26 cellular contexts compared by ENCODE assay signal in the genomic region with DNA sequence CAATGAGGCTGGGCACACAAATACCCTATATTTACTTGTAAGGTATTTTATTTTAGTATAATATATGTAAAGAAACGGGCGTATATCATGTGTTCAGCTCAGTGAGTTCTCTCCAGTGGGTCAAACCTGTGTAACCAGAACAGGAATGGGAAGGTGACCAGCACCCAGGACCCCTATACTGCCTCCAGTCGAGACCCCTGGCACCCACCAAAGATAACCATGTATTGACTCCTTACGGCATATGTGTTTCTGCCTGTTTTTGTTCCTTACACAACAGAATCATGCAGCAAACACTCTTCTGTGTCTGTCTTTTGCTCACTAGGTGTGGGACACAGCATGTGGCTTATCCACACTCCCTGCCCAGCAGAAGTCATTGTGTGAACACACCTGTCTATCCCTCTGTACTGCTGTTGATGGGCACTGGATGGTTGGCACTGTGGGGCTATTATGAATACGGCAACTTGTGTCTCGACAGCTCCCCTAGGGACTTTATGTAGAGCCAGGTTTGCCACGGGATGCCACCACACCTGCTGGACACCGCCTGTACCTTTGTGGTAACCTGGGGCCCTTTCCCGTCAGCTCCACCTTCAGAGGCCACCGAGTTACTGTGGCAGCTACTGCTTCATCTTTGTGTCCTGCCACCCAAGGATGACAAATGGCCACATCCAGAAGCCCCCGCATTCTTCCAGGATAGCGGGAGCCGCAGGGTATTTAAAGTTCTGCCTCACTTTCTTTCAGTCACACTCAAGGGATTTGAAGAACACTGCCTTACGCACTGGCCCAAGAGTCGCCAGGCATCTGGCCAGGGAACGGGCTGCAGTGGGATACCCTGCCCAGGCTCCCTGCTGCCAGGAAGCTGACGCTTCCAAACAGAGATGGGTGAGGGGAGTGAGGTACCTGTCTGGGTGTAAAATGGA. TPM values are rescaled to one million over a fixed set of nuclear protein-coding genes. Genes with fewer than 3 reads are reported as not detected.
DNase-seq lines count a peak whose midpoint lies in the region; ATAC-seq and TF ChIP-seq lines count a peak whose summit lies in the region.
"Had no signal": no experiment of that assay in that cellular context is flagged by ENCODE, and none has a peak within 500 bp of the region (broad histone marks: within the 10 kb centered on the region; RNA-seq: fewer than 3 reads in every experiment).

No MANE protein-coding gene starts in this region.

- no peak for TF ChIP-seq CTCF in colonic mucosa (IDR thresholded peaks at IDR 0.05)

- H3K9ac ChIP-seq in colonic mucosa (ENCODE audit: low read depth in 2 of 2, low read length in 2 of 2): no peak overlapping the region

- no peak overlapping the region for H3K27ac ChIP-seq in colonic mucosa
- H3K27ac ChIP-seq: SJCRH30 had no signal

- H3K4me3 ChIP-seq in colonic mucosa: no peak overlapping the region
- H3K4me3 ChIP-seq: GM23338, HAP-1, MG63, SJCRH30 had no signal

- no peaks in the 10 kb centered on the region for H3K27me3 ChIP-seq in colonic mucosa
- H3K27me3 ChIP-seq: MG63, SJCRH30 had no signal

- peaks cover 7% of the 10 kb centered on the region for H3K4me1 ChIP-seq in colonic mucosa
- H3K4me1 ChIP-seq: HAP-1, SJCRH30 had no signal

- no peaks in the 10 kb centered on the region for H3K36me3 ChIP-seq in colonic mucosa
- H3K36me3 ChIP-seq: HAP-1, MG63, SJCRH30 had no signal

- ATAC-seq in Right ventricle myocardium inferior (no peak), left cardiac atrium (no peak), HG03378 (IDR thresholded peaks at IDR 0.05; ENCODE audit: unreplicated experiment) (no peak), HG02981 (IDR thresholded peaks at IDR 0.05; ENCODE audit: unreplicated experiment) (no peak)
- ATAC-seq: GM23338, PC-3, SK-N-SH treated with all-trans-retinoic acid at 6 μM for 48 hours had no signal

- DNase-seq in Right ventricle myocardium inferior (ENCODE audit: missing footprints) (peak; percentile 21), left cardiac atrium (no peak), colonic mucosa (peak; percentile 15), mesenteric fat pad (ENCODE audit: low spot score) (peak; percentile 79), pons (ENCODE audit: low spot score) (no peak)
- DNase-seq: CD4-positive, alpha-beta memory T cell; COR-L47; DMS53; HFFc6; IMR-90; KG1; MG63; NCI-H1105 treated with DMSO at 0.1 percent for 48 hours; NCI-H2029 treated with DMSO at 0.1 percent for 48 hours; NCI-H2171; NCI-H446; NCI-H524 treated with DMSO at 0.1 percent for 48 hours; NCI-H82; NK-92 treated with Interleukin-12 subunit alpha and Interleukin-12 subunit beta, amount 100 ng/mL, for 24 hours; PC-3; SJCRH30 had no signal

- H3K9me3 ChIP-seq in colonic mucosa: no peaks in the 10 kb centered on the region
- H3K9me3 ChIP-seq: HAP-1, SJCRH30 had no signal

- intact Hi-C loops in Right ventricle myocardium inferior (cut with DNase I) (no loop called here), left cardiac atrium (cut with DNase I) (no loop called here), colonic mucosa (cut with DNase I) (no loop called here)

RNA-seq across cellular contexts. Expression of gene C2CD2, which starts 23.5 kb away (rescaled TPM):
- total RNA-seq in Right ventricle myocardium inferior: 7.0 TPM
- total RNA-seq in left cardiac atrium: 10 to 100 TPM; 16.2 to 17.1 TPM
- 10 to 100 TPM; 13.3 to 16.1 TPM for total RNA-seq in colonic mucosa
- total RNA-seq in mesenteric fat pad: 125 TPM

RNA-seq across cellular contexts. Expression of gene ZBTB21, which starts 32.9 kb away (rescaled TPM):
- total RNA-seq in Right ventricle myocardium inferior (6.1 TPM), left cardiac atrium (10 to 100 TPM in 1 of 2 donors, 1 to 10 TPM in 1; 5.7 to 14.7 TPM), colonic mucosa (10 to 100 TPM; 10.2 to 15.1 TPM), mesenteric fat pad (19.8 TPM)

Comparison
In these comparisons a context has a peak if more than half of its experiments do, and no peak if none do; other contexts are left out.
1. DNase-seq: peak in Right ventricle myocardium inferior (single experiment), colonic mucosa (single experiment) and mesenteric fat pad (single experiment); none in left cardiac atrium (single experiment) and pons (single experiment).